ENCODE assay signal across 1 cellular context in the genomic region with DNA sequence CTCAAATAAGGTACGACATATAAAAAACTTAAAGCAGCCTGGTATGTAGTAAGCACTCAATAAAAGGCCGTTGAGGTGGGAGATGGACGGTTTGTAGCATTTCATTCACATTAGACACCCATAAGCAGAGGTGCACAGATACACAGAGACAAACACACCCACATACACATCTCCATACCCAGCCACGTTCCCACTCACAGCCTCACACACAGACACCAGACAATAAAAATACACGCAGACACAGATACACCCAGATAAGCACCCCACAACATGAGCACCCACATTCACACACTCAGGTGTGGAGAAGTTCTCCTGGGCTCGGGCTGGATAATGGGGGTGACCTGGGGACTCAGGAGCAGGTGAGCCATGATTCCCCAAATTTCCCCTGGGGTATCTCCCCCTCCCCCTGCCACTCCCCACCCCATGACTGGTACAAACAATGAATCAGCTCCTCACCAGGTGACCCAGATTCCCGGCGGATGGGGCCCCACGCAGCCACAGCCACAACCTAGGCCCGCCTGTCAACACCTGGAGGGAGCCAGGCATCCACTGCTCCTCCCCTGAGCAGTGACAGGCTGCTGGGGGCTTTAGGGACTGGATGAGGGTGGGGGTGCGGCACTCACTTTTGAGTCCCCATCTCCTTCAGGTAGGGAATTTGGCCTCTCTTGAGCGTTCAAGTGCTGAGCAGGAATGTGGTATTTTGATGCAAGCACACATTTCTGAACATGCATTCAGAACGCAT.
TF ChIP-seq lines count a peak whose summit lies in the region.

No MANE protein-coding gene starts in this region.

TF ChIP-seq in WTC11, 78 proteins besides CTCF, POLR2A, EP300 and RAD21 (continued from another document):
- no peak for TF ChIP-seq KAT7 (CRISPR knock-in tag; IDR thresholded peaks at IDR 0.05; ENCODE audit: borderline replicate concordance)
- TF ChIP-seq JUN (CRISPR knock-in tag; IDR thresholded peaks at IDR 0.05) = no peak
- no peak for TF ChIP-seq OVOL2 (CRISPR knock-in tag; IDR thresholded peaks at IDR 0.05; ENCODE audit: borderline replicate concordance)
